In genomic region chr18:79915161-79916127, GRCh38 we compare ENCODE assay signal across 14 cellular contexts. TPM values are rescaled to one million over a fixed set of nuclear protein-coding genes. Genes with fewer than 3 reads are reported as not detected.
A peak's percentile ranks its signal among the peaks of the same experiment; 100 is the strongest.
DNase-seq lines count a peak whose midpoint lies in the region; ATAC-seq and TF ChIP-seq lines count a peak whose summit lies in the region.
"Had no signal": no experiment of that assay in that cellular context is flagged by ENCODE, and none has a peak within 500 bp of the region (broad histone marks: within the 10 kb centered on the region; RNA-seq: fewer than 3 reads in every experiment).

No MANE protein-coding gene starts in this region.

- peaks cover 0 to 20% of the 10 kb centered on the region in 2 donors for H3K36me3 ChIP-seq in vagina

- H3K9me3 Mint-ChIP-seq in natural killer cell (peaks cover 0 to 2% of the 10 kb centered on the region in 2 donors), memory B cell (no peaks in the 10 kb centered on the region)
- no peaks in the 10 kb centered on the region for H3K9me3 Mint-ChIP-seq in natural killer cell treated with Interleukin-12 subunit alpha and Interleukin-12 subunit beta and Interleukin-15 and Interleukin-18, amount 100 ng/mL, for 72 hours
- H3K9me3 Mint-ChIP-seq: activated T-cell treated with anti-CD3 and anti-CD28 coated beads, Interleukin-2, amount 50 U/mL, for 4 hours had no signal

- H3K27me3 Mint-ChIP-seq in natural killer cell (ENCODE audit: low read depth in 2 of 2): no peaks in the 10 kb centered on the region
- no peaks in the 10 kb centered on the region for H3K27me3 Mint-ChIP-seq in natural killer cell treated with Interleukin-12 subunit alpha and Interleukin-12 subunit beta and Interleukin-15 and Interleukin-18, amount 100 ng/mL, for 72 hours
- no peaks in the 10 kb centered on the region for H3K27me3 Mint-ChIP-seq in memory B cell

- H3K4me3 Mint-ChIP-seq in natural killer cell: peak overlapping the region; percentile 37
- H3K4me3 Mint-ChIP-seq in natural killer cell treated with Interleukin-12 subunit alpha and Interleukin-12 subunit beta and Interleukin-15 and Interleukin-18, amount 100 ng/mL, for 72 hours: no peak overlapping the region
- H3K4me3 Mint-ChIP-seq in memory B cell: no peak overlapping the region
- H3K4me3 Mint-ChIP-seq: activated T-cell treated with anti-CD3 and anti-CD28 coated beads, Interleukin-2, amount 50 U/mL, for 4 hours had no signal

- DNase-seq in natural killer cell: peak; percentile 13
- no peak for DNase-seq in natural killer cell treated with Interleukin-12 subunit alpha and Interleukin-12 subunit beta and Interleukin-15 and Interleukin-18, amount 100 ng/mL, for 72 hours (ENCODE audit: low spot score)
- peak; percentile 66 for DNase-seq in coronary artery (ENCODE audit: low spot score)
- no peak for DNase-seq in memory B cell (ENCODE audit: low spot score in 2 of 2)
- peak; percentile 80 to 96 for DNase-seq in vagina (ENCODE audit: extremely low spot score in 2 of 2)
- DNase-seq: activated T-cell treated with anti-CD3 and anti-CD28 coated beads, Interleukin-2, amount 50 U/mL, for 4 hours; DMS 273 treated with DMSO at 0.1 percent for 48 hours; hypothalamus; NCI-H2227 treated with DMSO at 0.1 percent for 48 hours; SW 1271 had no signal

- H3K9me3 ChIP-seq in vagina: no peaks in the 10 kb centered on the region

- no peaks in the 10 kb centered on the region for H3K27me3 ChIP-seq in vagina

- peak overlapping the region in 1 of 2 donors; percentile 53 for H3K27ac Mint-ChIP-seq in natural killer cell
- H3K27ac Mint-ChIP-seq in natural killer cell treated with Interleukin-12 subunit alpha and Interleukin-12 subunit beta and Interleukin-15 and Interleukin-18, amount 100 ng/mL, for 72 hours: no peak overlapping the region
- H3K27ac Mint-ChIP-seq in memory B cell: peak overlapping the region; percentile 32

- ATAC-seq in natural killer cell (no peak), memory B cell (ENCODE audit: low read depth) (peak; percentile 19), GM18520 (IDR thresholded peaks at IDR 0.05; ENCODE audit: unreplicated experiment) (no peak), GM21515 (IDR thresholded peaks at IDR 0.05; ENCODE audit: unreplicated experiment) (no peak), GM18505 (IDR thresholded peaks at IDR 0.05; ENCODE audit: unreplicated experiment) (no peak)
- no peak for ATAC-seq in natural killer cell treated with Interleukin-12 subunit alpha and Interleukin-12 subunit beta and Interleukin-15 and Interleukin-18, amount 100 ng/mL, for 72 hours

- no peak overlapping the region for H3K4me3 ChIP-seq in coronary artery
- H3K4me3 ChIP-seq in vagina: no peak overlapping the region

- TF ChIP-seq CTCF in natural killer cell (IDR thresholded peaks at IDR 0.05) (no peak), coronary artery (IDR thresholded peaks at IDR 0.05) (no peak), vagina (IDR thresholded peaks at IDR 0.05) (no peak)

- TF ChIP-seq POLR2A in vagina (IDR thresholded peaks at IDR 0.05): no peak
- no peak for TF ChIP-seq POLR2A in GM18505 (IDR thresholded peaks at IDR 0.05; ENCODE audit: borderline replicate concordance, extremely low read depth, insufficient read depth, insufficient read length)

- peaks cover 8% of the 10 kb centered on the region for H3K4me1 ChIP-seq in vagina

- H3K4me1 Mint-ChIP-seq in natural killer cell: peaks cover 4 to 31% of the 10 kb centered on the region in 2 donors
- peaks cover 0 to 22% of the 10 kb centered on the region in 2 donors for H3K4me1 Mint-ChIP-seq in natural killer cell treated with Interleukin-12 subunit alpha and Interleukin-12 subunit beta and Interleukin-15 and Interleukin-18, amount 100 ng/mL, for 72 hours (ENCODE audit: low read depth in 2 of 2)
- peaks cover 32% of the 10 kb centered on the region for H3K4me1 Mint-ChIP-seq in memory B cell

- intact Hi-C loops in natural killer cell (cut with micrococcal nuclease): no loop called here
- intact Hi-C loops in vagina (cut with DNase I): no loop called here

- H3K36me3 Mint-ChIP-seq in natural killer cell (no peaks in the 10 kb centered on the region), memory B cell (peaks cover 37% of the 10 kb centered on the region)
- H3K36me3 Mint-ChIP-seq in natural killer cell treated with Interleukin-12 subunit alpha and Interleukin-12 subunit beta and Interleukin-15 and Interleukin-18, amount 100 ng/mL, for 72 hours: peaks cover 4% of the 10 kb centered on the region

- H3K27ac ChIP-seq in coronary artery (no peak overlapping the region), vagina (no peak overlapping the region)
- H3K27ac ChIP-seq: KMS-11 had no signal

RNA-seq across cellular contexts. Expression of gene SLC66A2, which starts 36.0 kb away (rescaled TPM):
- total RNA-seq in natural killer cell (10 to 100 TPM; 51.2 to 62.4 (median 54.1) TPM), vagina (32.2 TPM)
- total RNA-seq in natural killer cell treated with Interleukin-12 subunit alpha and Interleukin-12 subunit beta and Interleukin-15 and Interleukin-18, amount 100 ng/mL, for 72 hours: 10 to 100 TPM; 23.8 to 28.1 TPM

RNA-seq across cellular contexts. Expression of gene HSBP1L1, which starts 49.0 kb away (rescaled TPM):
- total RNA-seq in natural killer cell (10 to 100 TPM; 11.7 to 16.1 (median 13.8) TPM), vagina (32.2 TPM)
- 1 to 10 TPM; 1.2 to 6.2 TPM for total RNA-seq in natural killer cell treated with Interleukin-12 subunit alpha and Interleukin-12 subunit beta and Interleukin-15 and Interleukin-18, amount 100 ng/mL, for 72 hours

Comparison
In these comparisons a context has a peak if more than half of its experiments do, and no peak if none do; other contexts are left out.
1. DNase-seq: peak in natural killer cell (single experiment), coronary artery (single experiment) and vagina (2 of 2); none in natural killer cell treated with Interleukin-12 subunit alpha and Interleukin-12 subunit beta and Interleukin-15 and Interleukin-18, amount 100 ng/mL, for 72 hours (single experiment) and memory B cell (0 of 2).